1 cellular context compared by ENCODE assay signal in the genomic region with DNA sequence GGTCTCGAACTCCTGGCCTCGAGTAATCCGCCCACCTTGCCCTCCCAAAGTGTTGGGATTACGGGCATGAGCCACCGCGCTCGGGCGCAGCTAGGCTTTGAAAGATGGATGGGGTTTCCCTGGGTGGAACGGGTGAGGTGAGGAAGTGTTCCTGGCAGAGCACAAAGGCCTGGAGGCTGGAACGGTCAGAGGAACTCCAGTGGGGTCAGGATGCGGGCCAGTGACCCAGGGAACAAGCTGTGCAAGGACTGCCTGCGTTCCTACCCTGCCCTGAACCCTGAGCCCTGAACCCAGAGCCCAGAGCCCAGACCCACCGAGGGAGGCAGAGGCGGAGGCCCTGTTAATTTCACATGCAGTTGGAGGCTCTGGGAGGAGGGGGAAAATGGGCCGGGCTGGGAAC.
TF ChIP-seq lines count a peak whose summit lies in the region.

No MANE protein-coding gene starts in this region.

TF ChIP-seq in GM23338, 12 proteins besides CTCF, POLR2A, EP300 and RAD21 (continued from another document):
- TF ChIP-seq, protein P1, sequence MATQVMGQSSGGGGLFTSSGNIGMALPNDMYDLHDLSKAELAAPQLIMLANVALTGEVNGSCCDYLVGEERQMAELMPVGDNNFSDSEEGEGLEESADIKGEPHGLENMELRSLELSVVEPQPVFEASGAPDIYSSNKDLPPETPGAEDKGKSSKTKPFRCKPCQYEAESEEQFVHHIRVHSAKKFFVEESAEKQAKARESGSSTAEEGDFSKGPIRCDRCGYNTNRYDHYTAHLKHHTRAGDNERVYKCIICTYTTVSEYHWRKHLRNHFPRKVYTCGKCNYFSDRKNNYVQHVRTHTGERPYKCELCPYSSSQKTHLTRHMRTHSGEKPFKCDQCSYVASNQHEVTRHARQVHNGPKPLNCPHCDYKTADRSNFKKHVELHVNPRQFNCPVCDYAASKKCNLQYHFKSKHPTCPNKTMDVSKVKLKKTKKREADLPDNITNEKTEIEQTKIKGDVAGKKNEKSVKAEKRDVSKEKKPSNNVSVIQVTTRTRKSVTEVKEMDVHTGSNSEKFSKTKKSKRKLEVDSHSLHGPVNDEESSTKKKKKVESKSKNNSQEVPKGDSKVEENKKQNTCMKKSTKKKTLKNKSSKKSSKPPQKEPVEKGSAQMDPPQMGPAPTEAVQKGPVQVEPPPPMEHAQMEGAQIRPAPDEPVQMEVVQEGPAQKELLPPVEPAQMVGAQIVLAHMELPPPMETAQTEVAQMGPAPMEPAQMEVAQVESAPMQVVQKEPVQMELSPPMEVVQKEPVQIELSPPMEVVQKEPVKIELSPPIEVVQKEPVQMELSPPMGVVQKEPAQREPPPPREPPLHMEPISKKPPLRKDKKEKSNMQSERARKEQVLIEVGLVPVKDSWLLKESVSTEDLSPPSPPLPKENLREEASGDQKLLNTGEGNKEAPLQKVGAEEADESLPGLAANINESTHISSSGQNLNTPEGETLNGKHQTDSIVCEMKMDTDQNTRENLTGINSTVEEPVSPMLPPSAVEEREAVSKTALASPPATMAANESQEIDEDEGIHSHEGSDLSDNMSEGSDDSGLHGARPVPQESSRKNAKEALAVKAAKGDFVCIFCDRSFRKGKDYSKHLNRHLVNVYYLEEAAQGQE (IDR thresholded peaks at IDR 0.05; ENCODE audit: unreplicated experiment) = no peak
- no peak for TF ChIP-seq ZNF331 (CRISPR knock-in tag; IDR thresholded peaks at IDR 0.05; ENCODE audit: low read depth)
TF ChIP-seq in GM23338: peak in this region for 0.
